In the genomic region with DNA sequence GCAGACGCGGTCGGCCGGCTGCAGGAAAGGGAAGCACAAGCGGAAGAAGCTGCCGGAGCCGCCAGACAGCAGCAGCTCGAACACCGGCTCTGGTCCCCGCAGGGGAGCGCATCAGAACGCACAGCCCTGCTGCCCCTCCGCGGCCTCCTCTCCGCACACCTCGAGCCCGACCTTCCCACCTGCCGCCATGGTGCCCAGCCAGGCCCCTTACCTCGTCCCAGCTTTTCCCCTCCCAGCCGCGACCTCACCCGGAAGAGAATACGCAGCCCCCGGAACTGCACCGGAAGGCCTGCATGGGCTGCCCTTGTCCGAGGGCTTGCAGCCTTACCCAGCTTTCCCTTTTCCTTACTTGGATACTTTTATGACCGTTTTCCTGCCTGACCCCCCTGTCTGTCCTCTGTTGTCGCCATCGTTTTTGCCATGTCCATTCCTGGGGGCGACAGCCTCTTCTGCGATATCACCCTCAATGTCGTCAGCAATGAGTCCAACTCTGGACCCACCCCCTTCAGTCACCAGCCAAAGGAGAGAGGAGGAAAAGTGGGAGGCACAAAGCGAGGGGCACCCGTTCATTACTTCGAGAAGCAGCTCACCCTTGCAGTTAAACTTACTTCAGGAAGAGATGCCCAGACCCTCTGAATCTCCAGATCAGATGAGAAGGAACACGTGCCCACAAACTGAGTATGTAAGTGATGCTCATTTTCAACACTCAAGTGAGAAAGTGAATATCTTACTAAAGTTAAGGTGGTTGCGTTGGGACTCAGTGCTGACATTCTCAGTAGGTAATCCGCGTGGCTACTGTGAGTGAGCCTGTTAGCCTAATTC, we compare ENCODE assay signal across 1 cellular context.
TF ChIP-seq lines count a peak whose summit lies in the region.

No MANE protein-coding gene starts in this region.

TF ChIP-seq in K562, 482 proteins besides CTCF, POLR2A, EP300 and RAD21 (continued from another document and continues in another):
- TF ChIP-seq, protein P1, sequence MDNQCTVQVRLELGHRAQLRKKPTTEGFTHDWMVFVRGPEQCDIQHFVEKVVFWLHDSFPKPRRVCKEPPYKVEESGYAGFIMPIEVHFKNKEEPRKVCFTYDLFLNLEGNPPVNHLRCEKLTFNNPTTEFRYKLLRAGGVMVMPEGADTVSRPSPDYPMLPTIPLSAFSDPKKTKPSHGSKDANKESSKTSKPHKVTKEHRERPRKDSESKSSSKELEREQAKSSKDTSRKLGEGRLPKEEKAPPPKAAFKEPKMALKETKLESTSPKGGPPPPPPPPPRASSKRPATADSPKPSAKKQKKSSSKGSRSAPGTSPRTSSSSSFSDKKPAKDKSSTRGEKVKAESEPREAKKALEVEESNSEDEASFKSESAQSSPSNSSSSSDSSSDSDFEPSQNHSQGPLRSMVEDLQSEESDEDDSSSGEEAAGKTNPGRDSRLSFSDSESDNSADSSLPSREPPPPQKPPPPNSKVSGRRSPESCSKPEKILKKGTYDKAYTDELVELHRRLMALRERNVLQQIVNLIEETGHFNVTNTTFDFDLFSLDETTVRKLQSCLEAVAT (IDR thresholded peaks at IDR 0.05): no peak
- TF ChIP-seq FOS (IDR thresholded peaks at IDR 0.05; ENCODE audit: extremely low read depth, insufficient read length) (no peak), THAP7 (CRISPR knock-in tag; IDR thresholded peaks at IDR 0.05) (no peak), THRAP3 (IDR thresholded peaks at IDR 0.05; ENCODE audit: borderline replicate concordance) (no peak), ZNF133 (CRISPR knock-in tag; IDR thresholded peaks at IDR 0.05) (no peak), ZBTB9 (CRISPR knock-in tag; IDR thresholded peaks at IDR 0.05) (no peak), FUS (optimal IDR thresholded peaks at IDR 0.05; ENCODE audit: low read depth, low read length) (no peak), CHD1 (IDR thresholded peaks at IDR 0.05; ENCODE audit: low read length) (no peak), ZNF121 (CRISPR knock-in tag; conservative IDR thresholded peaks at IDR 0.05) (no peak), HDAC6 (IDR thresholded peaks at IDR 0.05; ENCODE audit: low read depth, low read length) (no peak), LEF1 (IDR thresholded peaks at IDR 0.05) (no peak), IRF9 (tag; IDR thresholded peaks at IDR 0.05) (0 out of 2 replicates have a peak, but pooled peaks have one; percentile 45), PATZ1 (CRISPR knock-in tag; IDR thresholded peaks at IDR 0.05; ENCODE audit: borderline replicate concordance) (no peak), POLR2B (IDR thresholded peaks at IDR 0.05; ENCODE audit: low read depth, partially characterized antibody) (peak; percentile 75), SMAD4 (CRISPR knock-in tag; conservative IDR thresholded peaks at IDR 0.05) (peak; percentile 47; the same call in 1 of the 2 replicates), ZEB2 (IDR thresholded peaks at IDR 0.05) (peak; percentile 22; the same call in 1 of the 2 replicates), KLF6 (CRISPR knock-in tag; IDR thresholded peaks at IDR 0.05; ENCODE audit: borderline replicate concordance) (peak; percentile 15; the same call in 1 of the 2 replicates), ZNF655 (CRISPR knock-in tag; IDR thresholded peaks at IDR 0.05) (no peak), ELF4 (CRISPR knock-in tag; IDR thresholded peaks at IDR 0.05) (peak; percentile 85; the same call in 1 of the 2 replicates), ID3 (CRISPR knock-in tag; IDR thresholded peaks at IDR 0.05) (no peak), ID3 (tag; IDR thresholded peaks at IDR 0.05) (0 out of 2 replicates have a peak, but pooled peaks have one; percentile 60), CXXC5 (CRISPR knock-in tag; IDR thresholded peaks at IDR 0.05) (peak; percentile 66; the same call in 1 of the 2 replicates), ZNF707 (CRISPR knock-in tag; conservative IDR thresholded peaks at IDR 0.05) (peak; percentile 49; the same call in 1 of the 2 replicates), KDM1A (IDR thresholded peaks at IDR 0.05) (no peak), ARID2 (IDR thresholded peaks at IDR 0.05) (no peak), ZNF318 (IDR thresholded peaks at IDR 0.05; ENCODE audit: borderline replicate concordance in 1 of 2, low read depth in 1 of 2) (no peak), KLF16 (IDR thresholded peaks at IDR 0.05) (no peak), GABPB2 (CRISPR knock-in tag; conservative IDR thresholded peaks at IDR 0.05) (no peak), NCOA6 (IDR thresholded peaks at IDR 0.05) (no peak)
- TF ChIP-seq, protein P2, sequence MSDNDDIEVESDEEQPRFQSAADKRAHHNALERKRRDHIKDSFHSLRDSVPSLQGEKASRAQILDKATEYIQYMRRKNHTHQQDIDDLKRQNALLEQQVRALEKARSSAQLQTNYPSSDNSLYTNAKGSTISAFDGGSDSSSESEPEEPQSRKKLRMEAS (CRISPR knock-in tag; IDR thresholded peaks at IDR 0.05): peak; percentile 67; the same call in 1 of the 2 replicates
- TF ChIP-seq, protein P3, sequence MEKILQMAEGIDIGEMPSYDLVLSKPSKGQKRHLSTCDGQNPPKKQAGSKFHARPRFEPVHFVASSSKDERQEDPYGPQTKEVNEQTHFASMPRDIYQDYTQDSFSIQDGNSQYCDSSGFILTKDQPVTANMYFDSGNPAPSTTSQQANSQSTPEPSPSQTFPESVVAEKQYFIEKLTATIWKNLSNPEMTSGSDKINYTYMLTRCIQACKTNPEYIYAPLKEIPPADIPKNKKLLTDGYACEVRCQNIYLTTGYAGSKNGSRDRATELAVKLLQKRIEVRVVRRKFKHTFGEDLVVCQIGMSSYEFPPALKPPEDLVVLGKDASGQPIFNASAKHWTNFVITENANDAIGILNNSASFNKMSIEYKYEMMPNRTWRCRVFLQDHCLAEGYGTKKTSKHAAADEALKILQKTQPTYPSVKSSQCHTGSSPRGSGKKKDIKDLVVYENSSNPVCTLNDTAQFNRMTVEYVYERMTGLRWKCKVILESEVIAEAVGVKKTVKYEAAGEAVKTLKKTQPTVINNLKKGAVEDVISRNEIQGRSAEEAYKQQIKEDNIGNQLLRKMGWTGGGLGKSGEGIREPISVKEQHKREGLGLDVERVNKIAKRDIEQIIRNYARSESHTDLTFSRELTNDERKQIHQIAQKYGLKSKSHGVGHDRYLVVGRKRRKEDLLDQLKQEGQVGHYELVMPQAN (IDR thresholded peaks at IDR 0.05; ENCODE audit: borderline replicate concordance): peak; percentile 76
- TF ChIP-seq, protein P4, sequence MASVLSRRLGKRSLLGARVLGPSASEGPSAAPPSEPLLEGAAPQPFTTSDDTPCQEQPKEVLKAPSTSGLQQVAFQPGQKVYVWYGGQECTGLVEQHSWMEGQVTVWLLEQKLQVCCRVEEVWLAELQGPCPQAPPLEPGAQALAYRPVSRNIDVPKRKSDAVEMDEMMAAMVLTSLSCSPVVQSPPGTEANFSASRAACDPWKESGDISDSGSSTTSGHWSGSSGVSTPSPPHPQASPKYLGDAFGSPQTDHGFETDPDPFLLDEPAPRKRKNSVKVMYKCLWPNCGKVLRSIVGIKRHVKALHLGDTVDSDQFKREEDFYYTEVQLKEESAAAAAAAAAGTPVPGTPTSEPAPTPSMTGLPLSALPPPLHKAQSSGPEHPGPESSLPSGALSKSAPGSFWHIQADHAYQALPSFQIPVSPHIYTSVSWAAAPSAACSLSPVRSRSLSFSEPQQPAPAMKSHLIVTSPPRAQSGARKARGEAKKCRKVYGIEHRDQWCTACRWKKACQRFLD (CRISPR knock-in tag; IDR thresholded peaks at IDR 0.05): peak; percentile 59; the same call in 1 of the 2 replicates
